ENCODE assay signal across 2 cellular contexts in genomic region chr1:34759472-34760357, GRCh38.
A peak's percentile ranks its signal among the peaks of the same experiment; 100 is the strongest.
TF ChIP-seq lines count a peak whose summit lies in the region.

GJB4 (plus strand) TSS chr1:34759740; CDS start chr1:34761255, 1,515 bp downstream.

TF ChIP-seq in HEK293, 187 proteins besides CTCF, POLR2A, EP300 and RAD21 (continued from another document):
- TF ChIP-seq ZFHX2 (tag by site-specific recombination; conservative IDR thresholded peaks at IDR 0.05) (0 out of 2 replicates have a peak, but pooled peaks have one; percentile 27), EGR2 (tag by site-specific recombination; IDR thresholded peaks at IDR 0.05; ENCODE audit: low read depth) (peak; percentile 71; the same call in 1 of the 2 replicates)

TF ChIP-seq in WTC11, 78 proteins besides CTCF, POLR2A, EP300 and RAD21 (continued from another document):
- no peak for TF ChIP-seq ATF6 (CRISPR knock-in tag; IDR thresholded peaks at IDR 0.05)
